ENCODE assay signal across 14 cellular contexts in genomic region chr2:142682528-142682927, GRCh38.
DNase-seq lines count a peak whose midpoint lies in the region; ATAC-seq, FAIRE-seq and TF ChIP-seq lines count a peak whose summit lies in the region.
"Had no signal": no experiment of that assay in that cellular context is flagged by ENCODE, and none has a peak within 500 bp of the region (broad histone marks: within the 10 kb centered on the region; RNA-seq: fewer than 3 reads in every experiment).

No MANE protein-coding gene starts in this region.

- no peak overlapping the region for H3K4me3 Mint-ChIP-seq in CD8-positive, alpha-beta T cell
- H3K4me3 Mint-ChIP-seq: activated naive CD4-positive, alpha-beta T cell treated with anti-CD3 and anti-CD28 coated beads, Interleukin-2, amount 10 ng/mL, durations not matched to agents 7 days and 5 days; natural killer cell had no signal

- TF ChIP-seq CTCF in DOHH2 (IDR thresholded peaks at IDR 0.05; ENCODE audit: low read depth, low read length, poor library complexity, severe bottlenecking) (peak; percentile 19), LNCaP clone FGC (IDR thresholded peaks at IDR 0.05; ENCODE audit: control insufficient read depth, extremely low read depth, insufficient read depth) (peak; percentile 40), K562 (IDR thresholded peaks at IDR 0.05 in 2 of 3, conservative IDR thresholded peaks at IDR 0.05 in 1 of 3; ENCODE audit: insufficient read depth in 2 of 3, low read depth in 1 of 3, low read length in 3 of 3) (peak in 1 of 3 experiments; percentile 5; a peak in 1 of 6 replicates), right lobe of liver (IDR thresholded peaks at IDR 0.05) (peak; percentile 32 to 47 (median 40))
- TF ChIP-seq CTCF in CD8-positive, alpha-beta T cell (IDR thresholded peaks at IDR 0.05), result no peak

- intact Hi-C loops in K562 (cut with micrococcal nuclease) (loop anchor here (2.0 to 5.0 kb wide), 2 partner anchors 65 to 304 kb away; no protein-coding TSS in a partner anchor), right lobe of liver (cut with DNase I) (no loop called here)
- intact Hi-C loops in CD8-positive, alpha-beta T cell (cut with DNase I, micrococcal nuclease), result no loop called here

- no peaks in the 10 kb centered on the region for H3K4me1 Mint-ChIP-seq in CD8-positive, alpha-beta T cell (ENCODE audit: low read depth)
- H3K4me1 Mint-ChIP-seq: activated naive CD4-positive, alpha-beta T cell treated with anti-CD3 and anti-CD28 coated beads, Interleukin-2, amount 10 ng/mL, durations not matched to agents 7 days and 5 days; natural killer cell had no signal

- TF ChIP-seq POLR2A in K562 (conservative IDR thresholded peaks at IDR 0.05), result no peak
- no peak for TF ChIP-seq POLR2A in right lobe of liver (IDR thresholded peaks at IDR 0.05)

- H3K9me1 ChIP-seq in K562 (ENCODE audit: control insufficient read depth, insufficient read depth, low read length), result no peaks in the 10 kb centered on the region

- no peak overlapping the region for H3K27ac ChIP-seq in DOHH2 (ENCODE audit: low read depth, low read length)
- H3K27ac ChIP-seq in K562 (ENCODE audit: extremely low read depth, low read depth, low read length), result no peak overlapping the region
- H3K27ac ChIP-seq in right lobe of liver, result no peak overlapping the region
- no peak overlapping the region for H3K27ac ChIP-seq in CD8-positive, alpha-beta T cell (ENCODE audit: low read depth, low read length)
- H3K27ac ChIP-seq: esophagus muscularis mucosa, vagina had no signal

- H3K4me1 ChIP-seq in DOHH2 (ENCODE audit: control insufficient read depth, low read length), result no peaks in the 10 kb centered on the region
- H3K4me1 ChIP-seq in K562 (replicated peaks in 1 of 2; ENCODE audit: control insufficient read depth in 2 of 2, insufficient read depth in 2 of 2, low read length in 2 of 2), result no peaks in the 10 kb centered on the region
- peaks cover 0 to 7% (median 0%) of the 10 kb centered on the region in 4 donors for H3K4me1 ChIP-seq in right lobe of liver
- H3K4me1 ChIP-seq in CD8-positive, alpha-beta T cell (ENCODE audit: insufficient read depth, low read length), result no peaks in the 10 kb centered on the region
- H3K4me1 ChIP-seq: esophagus muscularis mucosa, vagina had no signal

- H3K9ac ChIP-seq in K562 (ENCODE audit: insufficient read depth in 1 of 2, low read depth in 2 of 2, low read length in 2 of 2), result no peak overlapping the region

- no peaks in the 10 kb centered on the region for H3K36me3 Mint-ChIP-seq in CD8-positive, alpha-beta T cell
- H3K36me3 Mint-ChIP-seq: activated naive CD4-positive, alpha-beta T cell treated with anti-CD3 and anti-CD28 coated beads, Interleukin-2, amount 10 ng/mL, durations not matched to agents 7 days and 5 days; natural killer cell had no signal

- peak; percentile 23 to 56; a peak in 2 of 4 replicates for TF ChIP-seq RAD21 in K562 (CRISPR knock-in tag; conservative IDR thresholded peaks at IDR 0.05 in 1 of 2, IDR thresholded peaks at IDR 0.05 in 1 of 2)

- no peak overlapping the region for H3K27ac Mint-ChIP-seq in CD8-positive, alpha-beta T cell
- H3K27ac Mint-ChIP-seq: activated naive CD4-positive, alpha-beta T cell treated with anti-CD3 and anti-CD28 coated beads, Interleukin-2, amount 10 ng/mL, durations not matched to agents 7 days and 5 days; natural killer cell had no signal

- H3K4me2 ChIP-seq in DOHH2 (ENCODE audit: low read length) (no peak overlapping the region), K562 (ENCODE audit: insufficient read depth, low read length) (no peak overlapping the region)

- H2AFZ ChIP-seq in K562 (ENCODE audit: low read depth, low read length), result no peak overlapping the region

- H3K4me3 ChIP-seq in DOHH2 (ENCODE audit: low read length) (no peak overlapping the region), LNCaP clone FGC (ENCODE audit: low read depth, low read length) (no peak overlapping the region), K562 (no peak overlapping the region), right lobe of liver (no peak overlapping the region)
- H3K4me3 ChIP-seq in CD8-positive, alpha-beta T cell (ENCODE audit: low read depth, low read length), result no peak overlapping the region
- H3K4me3 ChIP-seq: esophagus muscularis mucosa, vagina had no signal

- no peaks in the 10 kb centered on the region for H3K9me3 Mint-ChIP-seq in CD8-positive, alpha-beta T cell
- H3K9me3 Mint-ChIP-seq: activated naive CD4-positive, alpha-beta T cell treated with anti-CD3 and anti-CD28 coated beads, Interleukin-2, amount 10 ng/mL, durations not matched to agents 7 days and 5 days; natural killer cell had no signal

- H3K27me3 Mint-ChIP-seq in CD8-positive, alpha-beta T cell (ENCODE audit: low read depth), result no peaks in the 10 kb centered on the region
- H3K27me3 Mint-ChIP-seq: activated naive CD4-positive, alpha-beta T cell treated with anti-CD3 and anti-CD28 coated beads, Interleukin-2, amount 10 ng/mL, durations not matched to agents 7 days and 5 days had no signal

- no peak for ATAC-seq in K562
- ATAC-seq in right lobe of liver, result peak; percentile 47 to 75 (median 58)
- ATAC-seq in CD8-positive, alpha-beta T cell, result no peak
- ATAC-seq in activated CD4-positive, CD25-positive, alpha-beta regulatory T cell treated with anti-CD3 and anti-CD28 coated beads, Interleukin-2, amount 50 U/mL, for 24 hours, result no peak
- ATAC-seq in HG02885 (IDR thresholded peaks at IDR 0.05; ENCODE audit: poor library complexity, unreplicated experiment), result no peak
- ATAC-seq: natural killer cell had no signal

- no peaks in the 10 kb centered on the region for H3K79me2 ChIP-seq in DOHH2 (ENCODE audit: control insufficient read depth, low read length)
- H3K79me2 ChIP-seq in K562 (ENCODE audit: control insufficient read depth, insufficient read depth, low read length), result no peaks in the 10 kb centered on the region

- H3K9me3 ChIP-seq in DOHH2 (ENCODE audit: control insufficient read depth, insufficient read depth, low read length), result no peaks in the 10 kb centered on the region
- no peaks in the 10 kb centered on the region for H3K9me3 ChIP-seq in K562 (replicated peaks; ENCODE audit: control insufficient read depth, insufficient read depth, low read depth, low read length)
- no peaks in the 10 kb centered on the region for H3K9me3 ChIP-seq in right lobe of liver
- H3K9me3 ChIP-seq in CD8-positive, alpha-beta T cell (ENCODE audit: low read length), result no peaks in the 10 kb centered on the region
- H3K9me3 ChIP-seq: esophagus muscularis mucosa, vagina had no signal

- CTCF ChIA-PET in K562 (lab: Yijun Ruan, JAX; ENCODE audit: low intra/inter-chr PET ratio), result interaction anchor here (0.6 kb wide), 1 partner anchor 299 kb away, joined by 3 read pairs; no protein-coding TSS in a partner anchor
- CTCF ChIA-PET in CD8-positive, alpha-beta T cell (lab: Charles Lee), result no interaction called here

- POLR2A ChIA-PET in K562 (lab: Yijun Ruan, JAX), result no interaction called here
- POLR2A ChIA-PET in CD8-positive, alpha-beta T cell (lab: Charles Lee), result no interaction called here

- no peak for TF ChIP-seq EP300 in K562 (IDR thresholded peaks at IDR 0.05; ENCODE audit: low read length)

- DNase-seq in LNCaP clone FGC (ENCODE audit: low read depth) (no peak), K562 (ENCODE audit: extremely low read depth in 1 of 4, low spot score in 3 of 4) (no peak), right lobe of liver (no peak)
- no peak for DNase-seq in CD8-positive, alpha-beta T cell
- DNase-seq in activated T-cell treated with anti-CD3 and anti-CD28 coated beads, Interleukin-2, amount 50 U/mL, for 1 hour, result no peak
- DNase-seq: activated naive CD4-positive, alpha-beta T cell treated with anti-CD3 and anti-CD28 coated beads, Interleukin-2, amount 10 ng/mL, durations not matched to agents 7 days and 5 days; natural killer cell; NCI-H345; T1000 had no signal

- in situ Hi-C loops in K562 (cut with MboI), result loop anchor here (25.0 kb wide), 1 partner anchor 305 kb away; no protein-coding TSS in a partner anchor

- 13% methylated on average over 2 of the region's 2 CpGs for WGBS in K562 (ENCODE audit: insufficient coverage, low coverage, missing lambda C conversion rate)
- WGBS in right lobe of liver (ENCODE audit: insufficient coverage, low coverage, low lambda C conversion rate, missing lambda C conversion rate), result 67% methylated on average over 2 of the region's 2 CpGs

- no TSS peak for BruUV-seq in K562 (replicated peaks; lab: Mats Ljungman, UMichigan)

- H3K27me3 ChIP-seq in DOHH2 (ENCODE audit: control insufficient read depth, low read length), result no peaks in the 10 kb centered on the region
- no peaks in the 10 kb centered on the region for H3K27me3 ChIP-seq in K562 (ENCODE audit: control insufficient read depth in 2 of 2, insufficient read depth in 2 of 2, low read length in 2 of 2)
- no peaks in the 10 kb centered on the region for H3K27me3 ChIP-seq in right lobe of liver
- no peaks in the 10 kb centered on the region for H3K27me3 ChIP-seq in CD8-positive, alpha-beta T cell (ENCODE audit: insufficient read depth, low read length)
- H3K27me3 ChIP-seq: esophagus muscularis mucosa, vagina had no signal

- H3F3A ChIP-seq in DOHH2 (ENCODE audit: control insufficient read depth, insufficient read depth), result no peaks in the 10 kb centered on the region

- no peaks in the 10 kb centered on the region for H3K9me2 ChIP-seq in DOHH2 (replicated peaks; ENCODE audit: control insufficient read depth, low read length)

- FAIRE-seq in K562 (lab: Jason Lieb, UNC), result no peak

- H3K36me3 ChIP-seq in DOHH2 (ENCODE audit: control insufficient read depth, low read length) (no peaks in the 10 kb centered on the region), K562 (ENCODE audit: control insufficient read depth, insufficient read depth, low read length) (no peaks in the 10 kb centered on the region), right lobe of liver (no peaks in the 10 kb centered on the region)
- H3K36me3 ChIP-seq in CD8-positive, alpha-beta T cell (ENCODE audit: insufficient read depth, low read length), result no peaks in the 10 kb centered on the region
- H3K36me3 ChIP-seq: esophagus muscularis mucosa, vagina had no signal

- H4K20me1 ChIP-seq in DOHH2 (ENCODE audit: control insufficient read depth, insufficient read depth, low read depth, low read length), result no peaks in the 10 kb centered on the region
- H4K20me1 ChIP-seq in K562 (replicated peaks; ENCODE audit: control insufficient read depth, insufficient read depth, low read length), result no peaks in the 10 kb centered on the region

TF ChIP-seq in K562, 482 proteins besides CTCF, POLR2A, EP300 and RAD21 (continues in another document):
- TF ChIP-seq ZKSCAN3 (CRISPR knock-in tag; IDR thresholded peaks at IDR 0.05) (no peak), ZNF766 (CRISPR knock-in tag; conservative IDR thresholded peaks at IDR 0.05) (no peak)

Comparison
In these comparisons a context has a peak if more than half of its experiments do, and no peak if none do; other contexts are left out.
1. ATAC-seq: peak in right lobe of liver (4 of 4); none in K562 (single experiment), CD8-positive, alpha-beta T cell (single experiment), activated CD4-positive, CD25-positive, alpha-beta regulatory T cell treated with anti-CD3 and anti-CD28 coated beads, Interleukin-2, amount 50 U/mL, for 24 hours (0 of 2) and HG02885 (single experiment).